18 cellular contexts compared by ENCODE assay signal in genomic region chr14:23939607-23940326, GRCh38. TPM values are rescaled to one million over a fixed set of nuclear protein-coding genes. Genes with fewer than 3 reads are reported as not detected.
DNase-seq lines count a peak whose midpoint lies in the region; ATAC-seq, FAIRE-seq and TF ChIP-seq lines count a peak whose summit lies in the region.
"Had no signal": no experiment of that assay in that cellular context is flagged by ENCODE, and none has a peak within 500 bp of the region (broad histone marks: within the 10 kb centered on the region; RNA-seq: fewer than 3 reads in every experiment).

No MANE protein-coding gene starts in this region.

- H3K79me2 ChIP-seq in HepG2 (ENCODE audit: insufficient read depth, low read length) (no peaks in the 10 kb centered on the region), OCI-LY7 (ENCODE audit: insufficient read depth, low read depth, low read length) (no peaks in the 10 kb centered on the region), H9 (ENCODE audit: insufficient read depth, low read length) (0 out of 2 replicates have a peak, but pooled peaks cover 1% of the 10 kb centered on the region)

- H3K9me3 Mint-ChIP-seq in endodermal cell, result peaks cover 8% of the 10 kb centered on the region
- H3K9me3 Mint-ChIP-seq in H9, result no peaks in the 10 kb centered on the region; a peak in 2 of 5 replicates
- H3K9me3 Mint-ChIP-seq: CD14-positive monocyte, HFFc6 had no signal

- H3K9me2 ChIP-seq in OCI-LY7 (ENCODE audit: insufficient read depth, low read length), result no peaks in the 10 kb centered on the region

- TF ChIP-seq EP300 in HepG2 (IDR thresholded peaks at IDR 0.05; ENCODE audit: low read depth in 2 of 2, low read length in 2 of 2) (peak in 1 of 2 experiments; percentile 81; a peak in 2 of 4 replicates), HepG2 (CRISPR knock-in tag; IDR thresholded peaks at IDR 0.05; ENCODE audit: borderline replicate concordance) (peak; percentile 82)

- H3K56ac ChIP-seq in H9 (ENCODE audit: insufficient read length, low read depth, low read length), result no peak overlapping the region

- no peak overlapping the region for H3K14ac ChIP-seq in H9 (ENCODE audit: insufficient read depth, low read length)

- no peak overlapping the region for H4K8ac ChIP-seq in H9 (replicated peaks; ENCODE audit: insufficient read length, low read depth, low read length)

- H2AFZ ChIP-seq in HepG2 (ENCODE audit: low read length) (no peak overlapping the region), OCI-LY7 (ENCODE audit: low read length) (no peak overlapping the region), H9 (ENCODE audit: low read length) (no peak overlapping the region)

- no peak overlapping the region for H2BK120ac ChIP-seq in H9 (ENCODE audit: low read depth, low read length, poor library complexity, severe bottlenecking)

- peak; percentile 36 for ATAC-seq in HepG2
- no peak for ATAC-seq in right lobe of liver
- no peak for ATAC-seq in left ventricle myocardium superior
- no peak for ATAC-seq in HG02571 (IDR thresholded peaks at IDR 0.05; ENCODE audit: unreplicated experiment)

- H3K4me3 ChIP-seq in HepG2 (replicated peaks in 1 of 3; ENCODE audit: insufficient read depth in 1 of 3, low read depth in 2 of 3, low read length in 3 of 3) (no peak overlapping the region), right lobe of liver (no peak overlapping the region), OCI-LY7 (ENCODE audit: low read depth, low read length, poor library complexity, severe bottlenecking) (no peak overlapping the region), endodermal cell (ENCODE audit: low read length) (no peak overlapping the region)
- H3K4me3 ChIP-seq: SJCRH30 had no signal

- H3K4me1 Mint-ChIP-seq in endodermal cell, result peaks cover 6% of the 10 kb centered on the region
- no peaks in the 10 kb centered on the region for H3K4me1 Mint-ChIP-seq in H9

- no peak overlapping the region for H3K4ac ChIP-seq in H9 (ENCODE audit: low read depth, low read length)

- DNase-seq in HepG2 (ENCODE audit: low spot score) (peak; percentile 96), right lobe of liver (no peak), OCI-LY7 (ENCODE audit: low spot score) (no peak), endodermal cell (no peak), H9 (no peak), left ventricle myocardium superior (no peak)
- DNase-seq: COR-L47, DMS153, HFFc6, MV-4-11, NCI-H1417 treated with DMSO at 0.1 percent for 48 hours, NCI-H1930, NCI-H446, NCI-H69, SJCRH30 had no signal

- TF ChIP-seq POLR2A in HepG2 (IDR thresholded peaks at IDR 0.05; ENCODE audit: insufficient read depth in 1 of 2, low read depth in 2 of 2, low read length in 2 of 2) (no peak), right lobe of liver (IDR thresholded peaks at IDR 0.05) (no peak)

- H3K4me1 ChIP-seq in HepG2 (ENCODE audit: insufficient read depth, low read length) (peaks cover 62% of the 10 kb centered on the region), right lobe of liver (peaks cover 0 to 62% (median 22%) of the 10 kb centered on the region in 4 donors), OCI-LY7 (ENCODE audit: insufficient read depth, low read length, poor library complexity, severe bottlenecking) (no peaks in the 10 kb centered on the region), endodermal cell (ENCODE audit: control insufficient read depth, insufficient read depth, low read length) (no peaks in the 10 kb centered on the region), H9 (ENCODE audit: insufficient read depth, low read length) (no peaks in the 10 kb centered on the region)
- H3K4me1 ChIP-seq: SJCRH30 had no signal

- no peak overlapping the region for H3T11ph ChIP-seq in H9 (ENCODE audit: low read length)

- CTCF ChIA-PET in HepG2 (lab: Yijun Ruan, JAX; ENCODE audit: low intra/inter-chr PET ratio, low total read pairs), result interaction anchor here (0.7 kb wide), 1 partner anchor 1513 kb away, joined by 3 read pairs; no protein-coding TSS in a partner anchor
- CTCF ChIA-PET in OCI-LY7 (lab: Charles Lee; ENCODE audit: unreplicated experiment), result no interaction called here

- H3K27me3 Mint-ChIP-seq in endodermal cell (ENCODE audit: insufficient read depth) (peaks cover 15% of the 10 kb centered on the region), H9 (ENCODE audit: low read depth) (peaks cover 6% of the 10 kb centered on the region)

- H4K5ac ChIP-seq in H9 (ENCODE audit: insufficient read length, low read depth, low read length), result no peak overlapping the region

- in situ Hi-C loops in HepG2 (cut with HindIII; ENCODE audit: extremely low pct_ligation_motif_present, low pct_unique_long_range_greater_than_20kb), result no loop called here

- H3K79me1 ChIP-seq in H9 (ENCODE audit: insufficient read depth, low read depth, low read length, poor library complexity, severe bottlenecking), result no peaks in the 10 kb centered on the region

- TSS peak; percentile 52 for BruUV-seq in HepG2 (replicated peaks; lab: Mats Ljungman, UMichigan)
- BruUV-seq in OCI-LY7 (replicated peaks; lab: Mats Ljungman, UMichigan), result TSS peak; percentile 80

- no peak for FAIRE-seq in HepG2 (lab: Jason Lieb, UNC)
- FAIRE-seq: H1 had no signal

- H3K9me3 ChIP-seq in HepG2 (ENCODE audit: low read length) (no peaks in the 10 kb centered on the region), right lobe of liver (no peaks in the 10 kb centered on the region), OCI-LY7 (ENCODE audit: low read length) (no peaks in the 10 kb centered on the region), endodermal cell (ENCODE audit: control insufficient read depth, low read length) (peaks cover 11% of the 10 kb centered on the region), H9 (ENCODE audit: control insufficient read depth, low read depth, low read length) (no peaks in the 10 kb centered on the region)

- POLR2A ChIA-PET in HepG2 (lab: Yijun Ruan, JAX), result interaction anchor here (0.9 kb wide), 1 partner anchor 326 kb away, joined by 3 read pairs; no protein-coding TSS in a partner anchor
- POLR2A ChIA-PET in OCI-LY7 (lab: Charles Lee), result no interaction called here

- H2AK5ac ChIP-seq in H9 (ENCODE audit: insufficient read length, low read length), result no peak overlapping the region

- H3K9ac ChIP-seq in HepG2 (ENCODE audit: insufficient read depth, low read depth, low read length), result no peak overlapping the region
- no peak overlapping the region for H3K9ac ChIP-seq in endodermal cell (ENCODE audit: extremely low read depth, low read length, poor library complexity, severe bottlenecking)
- H3K9ac ChIP-seq in H9 (ENCODE audit: extremely low read depth, insufficient read length, low read length), result no peak overlapping the region

- H3K27ac ChIP-seq in HepG2 (ENCODE audit: extremely low read length, insufficient read depth, low read length) (peak overlapping the region; percentile 49), right lobe of liver (peak overlapping the region in 1 of 3 donors; percentile 42), OCI-LY7 (ENCODE audit: low read depth, low read length, poor library complexity, severe bottlenecking) (no peak overlapping the region), endodermal cell (ENCODE audit: low read depth, low read length) (no peak overlapping the region), H9 (ENCODE audit: insufficient read length, low read depth, low read length) (no peak overlapping the region)
- H3K27ac ChIP-seq: SJCRH30 had no signal

- H2BK12ac ChIP-seq in H9 (ENCODE audit: insufficient read length, low read depth, low read length), result no peak overlapping the region

- WGBS in HepG2 (ENCODE audit: low lambda C conversion rate), result 30% methylated on average over 3 of the region's 3 CpGs
- WGBS in right lobe of liver (ENCODE audit: insufficient coverage, low coverage, low lambda C conversion rate, missing lambda C conversion rate), result 29% methylated on average over 3 of the region's 3 CpGs
- WGBS in endodermal cell (ENCODE audit: insufficient coverage in 1 of 2, insufficient read length in 1 of 2), 2 experiments, result 80 to 83% methylated on average over 2 to 3 of the region's 3 CpGs
- WGBS in H9 (ENCODE audit: extremely low coverage, insufficient read length, low lambda C conversion rate), result no CpG with 5 or more reads among the region's 3 CpGs

- H3K4me3 Mint-ChIP-seq in endodermal cell (no peak overlapping the region), H9 (no peak overlapping the region)
- H3K4me3 Mint-ChIP-seq: CD14-positive monocyte, HFFc6 had no signal

- intact Hi-C loops in HepG2 (cut with micrococcal nuclease; ENCODE audit: unreplicated experiment), result no loop called here
- intact Hi-C loops in right lobe of liver (cut with DNase I), result no loop called here
- intact Hi-C loops in OCI-LY7 (cut with micrococcal nuclease; ENCODE audit: unreplicated experiment), result no loop called here
- intact Hi-C loops in left ventricle myocardium superior (cut with micrococcal nuclease), result loop anchor here (10.0 kb wide), 1 partner anchor 305 kb away; the partner anchor contains the start of gene DHRS2

- no peak for TF ChIP-seq RAD21 in HepG2 (CRISPR knock-in tag; IDR thresholded peaks at IDR 0.05)

- H3K4me2 ChIP-seq in HepG2 (ENCODE audit: low read depth, low read length) (no peak overlapping the region), OCI-LY7 (ENCODE audit: low read length) (no peak overlapping the region), H9 (ENCODE audit: insufficient read depth, insufficient read length, low read length) (no peak overlapping the region)

- no peak for TF ChIP-seq CTCF in HepG2 (CRISPR knock-in tag; IDR thresholded peaks at IDR 0.05)
- no peak for TF ChIP-seq CTCF in right lobe of liver (IDR thresholded peaks at IDR 0.05)
- TF ChIP-seq CTCF in OCI-LY7 (conservative IDR thresholded peaks at IDR 0.05; ENCODE audit: low read length), result no peak
- no peak for TF ChIP-seq CTCF in endodermal cell (conservative IDR thresholded peaks at IDR 0.05)
- TF ChIP-seq CTCF in H9 (conservative IDR thresholded peaks at IDR 0.05), result no peak

- H3K36me3 Mint-ChIP-seq in endodermal cell (ENCODE audit: low read depth) (peaks cover 14% of the 10 kb centered on the region), H9 (ENCODE audit: insufficient read depth in 1 of 3, low read depth in 3 of 3) (peaks cover 3 to 13% (median 7%) of the 10 kb centered on the region in 3 experiments; a peak in 6 of 7 replicates)

- no peaks in the 10 kb centered on the region for H4K20me1 ChIP-seq in HepG2 (ENCODE audit: insufficient read depth, low read length)
- no peaks in the 10 kb centered on the region for H4K20me1 ChIP-seq in OCI-LY7 (ENCODE audit: insufficient read depth, low read length)
- no peaks in the 10 kb centered on the region for H4K20me1 ChIP-seq in H9 (ENCODE audit: control insufficient read depth, insufficient read depth, insufficient read length)

- no peak overlapping the region for H3K18ac ChIP-seq in H9 (ENCODE audit: insufficient read length, low read depth, low read length)

- H3K27me3 ChIP-seq in HepG2 (ENCODE audit: control insufficient read depth in 1 of 2, insufficient read depth in 2 of 2, low read length in 2 of 2) (no peaks in the 10 kb centered on the region), right lobe of liver (no peaks in the 10 kb centered on the region), endodermal cell (ENCODE audit: control insufficient read depth, insufficient read depth, low read length, poor library complexity, severe bottlenecking) (no peaks in the 10 kb centered on the region), H9 (ENCODE audit: insufficient read depth, low read length) (no peaks in the 10 kb centered on the region)
- H3K27me3 ChIP-seq: SJCRH30 had no signal

- no peak overlapping the region for H3K23ac ChIP-seq in H9 (ENCODE audit: insufficient read length, low read depth, low read length)

- no peak overlapping the region for H2BK5ac ChIP-seq in H9 (ENCODE audit: insufficient read length, low read length)

- peak overlapping the region; percentile 7 for H3K27ac Mint-ChIP-seq in endodermal cell
- H3K27ac Mint-ChIP-seq in H9, result no peak overlapping the region
- H3K27ac Mint-ChIP-seq: HFFc6 had no signal

- H2BK20ac ChIP-seq in H9 (ENCODE audit: low read depth, low read length, poor library complexity, severe bottlenecking), result no peak overlapping the region

- H2BK15ac ChIP-seq in H9 (ENCODE audit: low read depth, low read length), result no peak overlapping the region

- no peaks in the 10 kb centered on the region for H3K23me2 ChIP-seq in H9 (ENCODE audit: insufficient read length, low read depth, low read length, poor library complexity, severe bottlenecking)

- H4K91ac ChIP-seq in H9 (ENCODE audit: insufficient read length, low read depth, low read length), result no peak overlapping the region

- H3K36me3 ChIP-seq in HepG2 (replicated peaks in 1 of 2; ENCODE audit: control insufficient read depth in 1 of 2, insufficient read depth in 2 of 2, low read length in 2 of 2) (peaks cover 0 to 6% of the 10 kb centered on the region in 2 experiments; a peak in 2 of 5 replicates), right lobe of liver (peaks cover 0 to 7% (median 0%) of the 10 kb centered on the region in 4 donors), OCI-LY7 (ENCODE audit: insufficient read depth, low read length) (peaks cover 4% of the 10 kb centered on the region; the same call in 1 of the 2 replicates), endodermal cell (ENCODE audit: control insufficient read depth, insufficient read depth, low read length) (peaks cover 5% of the 10 kb centered on the region)
- H3K36me3 ChIP-seq: SJCRH30 had no signal

RNA-seq across cellular contexts. Expression of gene DHRS4, which starts 13.8 kb away (rescaled TPM):
- total RNA-seq in HepG2 (2016; rRNA removed; fragmentation: Illumina TruSeq; extraction: Trizol), result 45.1 and 49.4 TPM in 2 replicates
- 15.8 and 17.4 TPM in 2 replicates for total RNA-seq in HepG2 (2016; cell fraction: cytosol; rRNA removed; fragmentation: Illumina TruSeq; extraction: Trizol; ENCODE audit: low read depth)
- total RNA-seq in HepG2 (2016; cell fraction: insoluble cytoplasmic fraction; rRNA removed; fragmentation: Illumina TruSeq; extraction: Trizol), result 42.9 and 43.7 TPM in 2 replicates
- 15.2 and 18.0 TPM in 2 replicates for total RNA-seq in HepG2 (2016; cell fraction: membrane; rRNA removed; fragmentation: Illumina TruSeq; extraction: Trizol)
- 19.7 and 22.2 TPM in 2 replicates for total RNA-seq in HepG2 (2016; cell fraction: nucleus; rRNA removed; fragmentation: Illumina TruSeq; extraction: Trizol)
- polyA plus RNA-seq in HepG2 (2011; rRNA removed), result 23.9 and 25.0 TPM in 2 replicates
- 35.5 and 38.0 TPM in 2 replicates for polyA plus RNA-seq in HepG2 (2011; cell fraction: cytosol; rRNA removed)
- 29.3 and 34.3 TPM in 2 replicates for polyA plus RNA-seq in HepG2 (2011; cell fraction: nucleus; rRNA removed)
- polyA plus RNA-seq in HepG2 (2012), result 33.9 and 38.4 TPM in 2 replicates
- 13.9 and 14.7 TPM in 2 replicates for polyA plus RNA-seq in HepG2 (2016; cell fraction: cytosol; fragmentation: Illumina TruSeq; extraction: Trizol; ENCODE audit: low read depth)
- 59.7 and 60.2 TPM in 2 replicates for polyA plus RNA-seq in HepG2 (2016; cell fraction: insoluble cytoplasmic fraction; fragmentation: Illumina TruSeq; extraction: Trizol; ENCODE audit: low read depth)
- 15.8 and 16.6 TPM in 2 replicates for polyA plus RNA-seq in HepG2 (2016; cell fraction: membrane; fragmentation: Illumina TruSeq; extraction: Trizol; ENCODE audit: low read depth)
- 35.6 and 46.5 TPM in 2 replicates for polyA plus RNA-seq in HepG2 (2016; cell fraction: nucleus; fragmentation: Illumina TruSeq; extraction: Trizol; ENCODE audit: insufficient read depth, low read depth)
- 19.9 and 41.3 TPM in 2 replicates for polyA minus RNA-seq in HepG2 (2011; rRNA and poly(A)+ RNA removed; ENCODE audit: low replicate concordance)
- 10.0 and 12.1 TPM in 2 replicates for polyA minus RNA-seq in HepG2 (2011; cell fraction: cytosol; rRNA and poly(A)+ RNA removed)
- polyA minus RNA-seq in HepG2 (2011; cell fraction: nucleus; rRNA and poly(A)+ RNA removed), result 9.8 and 13.7 TPM in 2 replicates
- total RNA-seq in right lobe of liver, result 10 to 100 TPM; 30.5 to 82.5 (median 45.1) TPM
- 18.5 and 18.7 TPM in 2 replicates for total RNA-seq in OCI-LY7 (2014; rRNA removed; shearing (Covaris generic))
- 18.8 and 19.6 TPM in 2 replicates for total RNA-seq in OCI-LY7 (2022)
- total RNA-seq in endodermal cell, result 10 to 100 TPM; 18.3 to 20.9 TPM
- 13.4 TPM for polyA plus RNA-seq in endodermal cell (2013, experiment 1 of 2)
- 11.0 TPM for polyA plus RNA-seq in endodermal cell (2013, experiment 2 of 2)
- 11.2 and 12.7 TPM in 2 replicates for total RNA-seq in H9 (2021)
- total RNA-seq in left ventricle myocardium superior, result 26.9 TPM

RNA-seq across cellular contexts. Expression of gene DHRS4L2, which starts 49.0 kb away (rescaled TPM):
- total RNA-seq in HepG2 (2016; rRNA removed; fragmentation: Illumina TruSeq; extraction: Trizol), result 38.2 and 40.0 TPM in 2 replicates
- 10.7 and 12.6 TPM in 2 replicates for total RNA-seq in HepG2 (2016; cell fraction: cytosol; rRNA removed; fragmentation: Illumina TruSeq; extraction: Trizol; ENCODE audit: low read depth)
- 37.5 and 39.4 TPM in 2 replicates for total RNA-seq in HepG2 (2016; cell fraction: insoluble cytoplasmic fraction; rRNA removed; fragmentation: Illumina TruSeq; extraction: Trizol)
- 19.6 and 20.4 TPM in 2 replicates for total RNA-seq in HepG2 (2016; cell fraction: membrane; rRNA removed; fragmentation: Illumina TruSeq; extraction: Trizol)
- total RNA-seq in HepG2 (2016; cell fraction: nucleus; rRNA removed; fragmentation: Illumina TruSeq; extraction: Trizol), result 18.4 and 18.8 TPM in 2 replicates
- 24.7 and 24.8 TPM in 2 replicates for polyA plus RNA-seq in HepG2 (2011; rRNA removed)
- polyA plus RNA-seq in HepG2 (2011; cell fraction: cytosol; rRNA removed), result 15.5 and 22.3 TPM in 2 replicates
- polyA plus RNA-seq in HepG2 (2011; cell fraction: nucleus; rRNA removed), result 19.3 and 24.1 TPM in 2 replicates
- polyA plus RNA-seq in HepG2 (2012), result 25.5 and 32.5 TPM in 2 replicates
- 12.3 and 12.4 TPM in 2 replicates for polyA plus RNA-seq in HepG2 (2016; cell fraction: cytosol; fragmentation: Illumina TruSeq; extraction: Trizol; ENCODE audit: low read depth)
- 50.1 and 54.3 TPM in 2 replicates for polyA plus RNA-seq in HepG2 (2016; cell fraction: insoluble cytoplasmic fraction; fragmentation: Illumina TruSeq; extraction: Trizol; ENCODE audit: low read depth)
- polyA plus RNA-seq in HepG2 (2016; cell fraction: membrane; fragmentation: Illumina TruSeq; extraction: Trizol; ENCODE audit: low read depth), result 19.3 and 20.8 TPM in 2 replicates
- 39.6 and 44.6 TPM in 2 replicates for polyA plus RNA-seq in HepG2 (2016; cell fraction: nucleus; fragmentation: Illumina TruSeq; extraction: Trizol; ENCODE audit: insufficient read depth, low read depth)
- 7.3 and 27.3 TPM in 2 replicates for polyA minus RNA-seq in HepG2 (2011; rRNA and poly(A)+ RNA removed; ENCODE audit: low replicate concordance)
- polyA minus RNA-seq in HepG2 (2011; cell fraction: cytosol; rRNA and poly(A)+ RNA removed), result 10.4 and 11.1 TPM in 2 replicates
- 10.9 and 11.7 TPM in 2 replicates for polyA minus RNA-seq in HepG2 (2011; cell fraction: nucleus; rRNA and poly(A)+ RNA removed)
- 10 to 100 TPM; 17.7 to 53.6 (median 32.3) TPM for total RNA-seq in right lobe of liver
- 12.9 and 24.2 TPM in 2 replicates for total RNA-seq in OCI-LY7 (2014; rRNA removed; shearing (Covaris generic))
- total RNA-seq in OCI-LY7 (2022), result 18.6 and 18.8 TPM in 2 replicates
- 10 to 100 TPM; 16.7 to 17.3 TPM for total RNA-seq in endodermal cell
- polyA plus RNA-seq in endodermal cell (2013, experiment 1 of 2), result 12.6 TPM
- polyA plus RNA-seq in endodermal cell (2013, experiment 2 of 2), result 11.5 TPM
- 9.7 and 10.2 TPM in 2 replicates for total RNA-seq in H9 (2021)
- 15.2 TPM for total RNA-seq in left ventricle myocardium superior
